ENCODE assay signal across 16 cellular contexts in the genomic region with DNA sequence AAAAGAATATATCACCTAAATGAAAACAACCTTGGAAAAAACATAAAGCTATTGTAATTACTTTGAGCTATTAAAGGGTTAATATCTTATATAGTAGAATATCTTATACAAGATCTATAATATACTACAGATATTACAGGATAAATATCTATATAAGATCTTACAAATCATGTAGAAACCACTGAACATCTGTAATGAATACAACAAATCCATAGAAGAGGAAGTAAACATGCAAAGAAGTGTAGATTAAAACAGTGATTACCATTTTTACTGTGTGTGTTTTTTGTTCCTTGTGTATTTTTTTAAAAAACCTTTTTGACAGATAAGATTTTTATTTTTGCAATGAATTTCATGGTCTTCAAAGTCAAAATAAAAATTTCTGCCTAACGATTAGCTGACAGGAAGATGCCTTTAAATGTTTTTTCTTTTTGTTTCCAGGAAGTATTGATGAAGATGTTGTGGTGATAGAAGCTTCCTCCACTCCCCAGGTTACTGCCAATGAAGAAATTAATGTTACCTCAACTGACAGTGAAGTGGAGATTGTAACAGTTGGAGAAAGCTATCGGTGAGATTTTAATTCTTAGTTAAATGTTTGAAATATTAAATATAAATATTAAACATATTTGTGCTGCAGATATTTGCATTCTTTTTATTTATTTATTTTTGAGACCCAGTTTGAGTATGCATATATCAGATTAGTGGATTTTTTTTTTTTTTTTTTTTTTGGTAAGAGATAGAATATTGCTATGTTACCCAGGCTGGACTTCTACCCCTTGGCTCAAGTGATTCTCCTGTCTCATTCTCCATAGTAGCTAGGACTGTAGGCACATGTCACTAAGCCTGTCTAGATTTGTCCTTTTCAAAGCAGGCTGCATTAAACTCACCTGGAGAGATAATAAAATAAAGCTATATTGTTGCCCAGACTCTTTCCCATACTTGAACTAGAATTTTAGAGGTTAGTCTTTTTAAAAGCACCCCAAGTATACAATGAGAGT. TPM values are rescaled to one million over a fixed set of nuclear protein-coding genes. Genes with fewer than 3 reads are reported as not detected.
DNase-seq lines count a peak whose midpoint lies in the region; ATAC-seq lines count a peak whose summit lies in the region.
"Had no signal": no experiment of that assay in that cellular context is flagged by ENCODE, and none has a peak within 500 bp of the region (broad histone marks: within the 10 kb centered on the region; RNA-seq: fewer than 3 reads in every experiment).

No MANE protein-coding gene starts in this region.

- no peak for DNase-seq in activated naive CD8-positive, alpha-beta T cell treated with anti-CD3 and anti-CD28 coated beads, Interleukin-2, amount 10 ng/mL, durations not matched to agents 7 days and 5 days
- DNase-seq in activated naive CD8-positive, alpha-beta T cell treated with anti-CD3 and anti-CD28 coated beads for 36 hours = no peak
- DNase-seq in T-cell = no peak
- no peak for DNase-seq in immature natural killer cell
- DNase-seq in glomerular visceral epithelial cell (ENCODE audit: extremely low spot score) = no peak
- no peak for DNase-seq in Right ventricle myocardium superior
- DNase-seq: activated naive CD4-positive, alpha-beta T cell; cortex of kidney; gastrocnemius medialis; left ventricle myocardium inferior; NCI-H1436; NCI-H748 treated with DMSO at 0.1 percent for 48 hours; stimulated activated CD4-positive, alpha-beta T cell treated with anti-CD3 and anti-CD28 coated beads, Interleukin-2, amount 100 ng/mL, for 48 hours had no signal

- peaks cover 36% of the 10 kb centered on the region for H3K36me3 Mint-ChIP-seq in activated naive CD8-positive, alpha-beta T cell treated with anti-CD3 and anti-CD28 coated beads, Interleukin-2, amount 10 ng/mL, durations not matched to agents 7 days and 5 days
- H3K36me3 Mint-ChIP-seq in activated naive CD8-positive, alpha-beta T cell treated with anti-CD3 and anti-CD28 coated beads for 36 hours = peaks cover 16% of the 10 kb centered on the region
- H3K36me3 Mint-ChIP-seq in T-cell (peaks cover 51% of the 10 kb centered on the region), immature natural killer cell (peaks cover 4 to 29% (median 9%) of the 10 kb centered on the region in 3 donors)

- no peak overlapping the region for H3K27ac Mint-ChIP-seq in activated naive CD8-positive, alpha-beta T cell treated with anti-CD3 and anti-CD28 coated beads, Interleukin-2, amount 10 ng/mL, durations not matched to agents 7 days and 5 days
- no peak overlapping the region for H3K27ac Mint-ChIP-seq in activated naive CD8-positive, alpha-beta T cell treated with anti-CD3 and anti-CD28 coated beads for 36 hours
- H3K27ac Mint-ChIP-seq in T-cell (peak overlapping the region; percentile 81 to 89), immature natural killer cell (peak overlapping the region in 5 of 6 donors; percentile 23 to 82 (median 76))

- H3K9me3 Mint-ChIP-seq in activated naive CD8-positive, alpha-beta T cell treated with anti-CD3 and anti-CD28 coated beads, Interleukin-2, amount 10 ng/mL, durations not matched to agents 7 days and 5 days = no peaks in the 10 kb centered on the region
- H3K9me3 Mint-ChIP-seq in activated naive CD8-positive, alpha-beta T cell treated with anti-CD3 and anti-CD28 coated beads for 36 hours = no peaks in the 10 kb centered on the region
- H3K9me3 Mint-ChIP-seq in T-cell (no peaks in the 10 kb centered on the region), immature natural killer cell (no peaks in the 10 kb centered on the region)

- ATAC-seq in activated naive CD8-positive, alpha-beta T cell treated with anti-CD3 and anti-CD28 coated beads, Interleukin-2, amount 10 ng/mL, durations not matched to agents 7 days and 5 days (ENCODE audit: low read depth) = peak; percentile 56
- ATAC-seq in T-cell (replicated peaks in 1 of 4) (no peak), Right ventricle myocardium superior (ENCODE audit: poor library complexity) (no peak), GM21360 (IDR thresholded peaks at IDR 0.05; ENCODE audit: unreplicated experiment) (no peak), GM19467 (IDR thresholded peaks at IDR 0.05; ENCODE audit: unreplicated experiment) (no peak)
- ATAC-seq: gastrocnemius medialis, Panc1 had no signal

- peaks cover 10% of the 10 kb centered on the region for H3K4me1 Mint-ChIP-seq in activated naive CD8-positive, alpha-beta T cell treated with anti-CD3 and anti-CD28 coated beads, Interleukin-2, amount 10 ng/mL, durations not matched to agents 7 days and 5 days
- peaks cover 8% of the 10 kb centered on the region for H3K4me1 Mint-ChIP-seq in activated naive CD8-positive, alpha-beta T cell treated with anti-CD3 and anti-CD28 coated beads for 36 hours
- H3K4me1 Mint-ChIP-seq in T-cell = peaks cover 28 to 35% (median 29%) of the 10 kb centered on the region in 3 donors
- peaks cover 16 to 41% of the 10 kb centered on the region in 2 donors for H3K4me1 Mint-ChIP-seq in immature natural killer cell

- intact Hi-C loops in Right ventricle myocardium superior (cut with DNase I) = no loop called here

- POLR2A ChIA-PET in activated naive CD8-positive, alpha-beta T cell treated with anti-CD3 and anti-CD28 coated beads, Interleukin-2, amount 10 ng/mL, durations not matched to agents 7 days and 5 days (lab: Charles Lee) = interaction anchor here (0.7 to 1.1 kb wide), 3 partner anchors 9 to 61 kb away, joined by 3 to 4 read pairs (median 3); no protein-coding TSS in a partner anchor
- POLR2A ChIA-PET in T-cell (lab: Charles Lee) = interaction anchor here in 1 of 2 donors (0.6 to 0.8 kb wide), 2 partner anchors 25 to 121 kb away, joined by 3 read pairs; no protein-coding TSS in a partner anchor

- H3K27me3 Mint-ChIP-seq in activated naive CD8-positive, alpha-beta T cell treated with anti-CD3 and anti-CD28 coated beads, Interleukin-2, amount 10 ng/mL, durations not matched to agents 7 days and 5 days = no peaks in the 10 kb centered on the region
- H3K27me3 Mint-ChIP-seq in activated naive CD8-positive, alpha-beta T cell treated with anti-CD3 and anti-CD28 coated beads for 36 hours = no peaks in the 10 kb centered on the region
- H3K27me3 Mint-ChIP-seq in T-cell (no peaks in the 10 kb centered on the region), immature natural killer cell (ENCODE audit: low read depth in 3 of 3) (no peaks in the 10 kb centered on the region)

- CTCF ChIA-PET in T-cell (lab: Charles Lee) = interaction anchor here in 1 of 2 donors (0.6 to 1.0 kb wide), 5 partner anchors 22 to 99 kb away, joined by 3 to 7 read pairs (median 4); no protein-coding TSS in a partner anchor

- peak overlapping the region; percentile 47 for H3K4me3 Mint-ChIP-seq in activated naive CD8-positive, alpha-beta T cell treated with anti-CD3 and anti-CD28 coated beads, Interleukin-2, amount 10 ng/mL, durations not matched to agents 7 days and 5 days
- H3K4me3 Mint-ChIP-seq in activated naive CD8-positive, alpha-beta T cell treated with anti-CD3 and anti-CD28 coated beads for 36 hours = no peak overlapping the region
- H3K4me3 Mint-ChIP-seq in T-cell (peak overlapping the region in 2 of 3 donors; percentile 11 to 14), immature natural killer cell (no peak overlapping the region)

RNA-seq across cellular contexts. Expression of gene CCNB2, which starts 52.8 kb away (rescaled TPM):
- total RNA-seq in activated naive CD8-positive, alpha-beta T cell treated with anti-CD3 and anti-CD28 coated beads, Interleukin-2, amount 10 ng/mL, durations not matched to agents 7 days and 5 days = 10 to 100 TPM; 72.1 to 75.9 TPM
- total RNA-seq in activated naive CD8-positive, alpha-beta T cell treated with anti-CD3 and anti-CD28 coated beads for 36 hours = 10 to 100 TPM; 56.3 to 58.7 TPM
- total RNA-seq in T-cell = 1 to 10 TPM in 3 of 5 donors, under 1 TPM in 2; 0.46 to 1.5 (median 1.1) TPM
- 1 to 10 TPM in 2 of 3 donors, not detected in 1; 1.1 to 3.1 TPM for polyA plus RNA-seq in immature natural killer cell
- 0.86 TPM for total RNA-seq in Right ventricle myocardium superior

Comparison
In these comparisons a context has a peak if more than half of its experiments do, and no peak if none do; other contexts are left out.
1. H3K4me3 Mint-ChIP-seq: peak in activated naive CD8-positive, alpha-beta T cell treated with anti-CD3 and anti-CD28 coated beads, Interleukin-2, amount 10 ng/mL, durations not matched to agents 7 days and 5 days (single experiment) and T-cell (2 of 3); none in activated naive CD8-positive, alpha-beta T cell treated with anti-CD3 and anti-CD28 coated beads for 36 hours (single experiment) and immature natural killer cell (0 of 5).
2. H3K27ac Mint-ChIP-seq: peak in T-cell (2 of 2) and immature natural killer cell (5 of 6); none in activated naive CD8-positive, alpha-beta T cell treated with anti-CD3 and anti-CD28 coated beads, Interleukin-2, amount 10 ng/mL, durations not matched to agents 7 days and 5 days (single experiment) and activated naive CD8-positive, alpha-beta T cell treated with anti-CD3 and anti-CD28 coated beads for 36 hours (single experiment).
3. RNA of gene CCNB2, which starts 52.8 kb away (total RNA-seq): 72.1 to 75.9 TPM in activated naive CD8-positive, alpha-beta T cell treated with anti-CD3 and anti-CD28 coated beads, Interleukin-2, amount 10 ng/mL, durations not matched to agents 7 days and 5 days and 56.3 to 58.7 TPM in activated naive CD8-positive, alpha-beta T cell treated with anti-CD3 and anti-CD28 coated beads for 36 hours; 0.46 to 1.5 TPM in T-cell and 0.86 TPM in Right ventricle myocardium superior (single experiment); every median in the first group is over 10 times any median in the second.